In the genomic region with DNA sequence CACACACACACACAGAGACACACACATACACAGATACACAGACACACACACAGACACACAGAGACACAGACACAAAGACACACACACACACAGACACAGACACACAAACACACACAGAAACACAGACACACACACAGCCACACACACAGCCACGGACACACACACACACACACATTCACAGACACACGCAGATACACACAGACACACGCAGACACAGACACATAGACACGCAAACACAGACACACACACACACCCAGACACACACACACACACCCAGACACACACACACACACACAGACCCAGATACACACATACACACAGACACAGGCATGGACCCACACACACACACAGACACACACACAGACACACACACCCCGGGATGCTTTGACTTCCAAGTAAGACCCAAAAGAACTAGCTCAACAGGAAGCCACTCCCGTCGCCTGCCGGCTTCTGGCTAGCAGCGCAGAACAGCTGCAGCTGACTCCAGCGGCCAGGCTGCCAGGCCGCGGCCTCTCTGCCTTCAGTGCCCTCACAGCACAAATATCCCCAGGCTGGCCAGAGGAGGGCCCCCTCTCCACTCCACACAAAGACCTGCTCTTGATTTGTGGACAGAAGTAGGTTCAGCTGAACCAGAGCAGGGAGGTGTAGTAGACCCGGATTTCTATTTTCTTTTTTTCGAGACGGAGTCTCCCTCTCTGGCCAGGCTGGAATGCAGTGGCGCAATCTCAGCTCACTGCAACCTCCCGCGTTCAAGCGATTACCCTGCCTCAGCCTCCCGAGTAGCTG, we compare ENCODE assay signal across 1 cellular context.
TF ChIP-seq lines count a peak whose summit lies in the region.

No MANE protein-coding gene starts in this region.

TF ChIP-seq in HepG2, 621 proteins besides CTCF, POLR2A, EP300 and RAD21 (continued from another document):
- TF ChIP-seq, protein P1, sequence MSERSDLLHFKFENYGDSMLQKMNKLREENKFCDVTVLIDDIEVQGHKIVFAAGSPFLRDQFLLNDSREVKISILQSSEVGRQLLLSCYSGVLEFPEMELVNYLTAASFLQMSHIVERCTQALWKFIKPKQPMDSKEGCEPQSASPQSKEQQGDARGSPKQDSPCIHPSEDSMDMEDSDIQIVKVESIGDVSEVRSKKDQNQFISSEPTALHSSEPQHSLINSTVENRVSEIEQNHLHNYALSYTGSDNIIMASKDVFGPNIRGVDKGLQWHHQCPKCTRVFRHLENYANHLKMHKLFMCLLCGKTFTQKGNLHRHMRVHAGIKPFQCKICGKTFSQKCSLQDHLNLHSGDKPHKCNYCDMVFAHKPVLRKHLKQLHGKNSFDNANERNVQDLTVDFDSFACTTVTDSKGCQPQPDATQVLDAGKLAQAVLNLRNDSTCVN (CRISPR knock-in tag; IDR thresholded peaks at IDR 0.05; ENCODE audit: borderline replicate concordance): 0 out of 2 replicates have a peak, but pooled peaks have one; percentile 20
- TF ChIP-seq, protein P2, sequence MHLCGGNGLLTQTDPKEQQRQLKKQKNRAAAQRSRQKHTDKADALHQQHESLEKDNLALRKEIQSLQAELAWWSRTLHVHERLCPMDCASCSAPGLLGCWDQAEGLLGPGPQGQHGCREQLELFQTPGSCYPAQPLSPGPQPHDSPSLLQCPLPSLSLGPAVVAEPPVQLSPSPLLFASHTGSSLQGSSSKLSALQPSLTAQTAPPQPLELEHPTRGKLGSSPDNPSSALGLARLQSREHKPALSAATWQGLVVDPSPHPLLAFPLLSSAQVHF (CRISPR knock-in tag; IDR thresholded peaks at IDR 0.05): 0 out of 2 replicates have a peak, but pooled peaks have one; percentile 40
- TF ChIP-seq ZC3H4 (CRISPR knock-in tag; IDR thresholded peaks at IDR 0.05; ENCODE audit: borderline replicate concordance) (no peak), TOPORS (CRISPR knock-in tag; IDR thresholded peaks at IDR 0.05) (no peak), PHF8 (CRISPR knock-in tag; IDR thresholded peaks at IDR 0.05) (peak; percentile 46; the same call in 1 of the 2 replicates), HNRNPLL (IDR thresholded peaks at IDR 0.05; ENCODE audit: low read depth, low read length, poor library complexity, severe bottlenecking) (no peak), KDM4B (CRISPR knock-in tag; IDR thresholded peaks at IDR 0.05) (peak; percentile 36; the same call in 1 of the 2 replicates), REPIN1 (CRISPR knock-in tag; IDR thresholded peaks at IDR 0.05; ENCODE audit: borderline replicate concordance, low read depth) (0 out of 2 replicates have a peak, but pooled peaks have one; percentile 7), ERF (CRISPR knock-in tag; IDR thresholded peaks at IDR 0.05) (0 out of 2 replicates have a peak, but pooled peaks have one; percentile 20), ZNF713 (CRISPR knock-in tag; IDR thresholded peaks at IDR 0.05) (0 out of 2 replicates have a peak, but pooled peaks have one; percentile 25), SRY (CRISPR knock-in tag; IDR thresholded peaks at IDR 0.05) (0 out of 2 replicates have a peak, but pooled peaks have one; percentile 11), TBL1XR1 (IDR thresholded peaks at IDR 0.05; ENCODE audit: borderline replicate concordance, low read length, partially characterized antibody) (no peak), HOXA5 (CRISPR knock-in tag; IDR thresholded peaks at IDR 0.05) (peak; percentile 45; the same call in 1 of the 2 replicates), TRIM24 (CRISPR knock-in tag; IDR thresholded peaks at IDR 0.05) (0 out of 2 replicates have a peak, but pooled peaks have one; percentile 32), ZNF230 (CRISPR knock-in tag; IDR thresholded peaks at IDR 0.05) (no peak), MAZ (IDR thresholded peaks at IDR 0.05; ENCODE audit: borderline replicate concordance, low read depth, low read length) (no peak), MAZ (CRISPR knock-in tag; IDR thresholded peaks at IDR 0.05; ENCODE audit: low read depth) (0 out of 2 replicates have a peak, but pooled peaks have one; percentile 11), ZNF883 (CRISPR knock-in tag; IDR thresholded peaks at IDR 0.05; ENCODE audit: not compliant biosample characterization) (peak; percentile 40), YEATS4 (CRISPR knock-in tag; IDR thresholded peaks at IDR 0.05; ENCODE audit: borderline replicate concordance) (0 out of 2 replicates have a peak, but pooled peaks have one; percentile 25), NR2F6 (IDR thresholded peaks at IDR 0.05) (no peak), NR2F6 (CRISPR knock-in tag; IDR thresholded peaks at IDR 0.05) (peak; percentile 35; the same call in 1 of the 2 replicates), PHF21A (CRISPR knock-in tag; IDR thresholded peaks at IDR 0.05) (peak; percentile 66; the same call in 1 of the 2 replicates), FOXK2 (IDR thresholded peaks at IDR 0.05) (peak; percentile 62; the same call in 1 of the 2 replicates), MXI1 (IDR thresholded peaks at IDR 0.05; ENCODE audit: borderline replicate concordance, low read depth, low read length) (peak; percentile 24; the same call in 1 of the 3 replicates), ZNF3 (CRISPR knock-in tag; IDR thresholded peaks at IDR 0.05) (peak; percentile 82), HNF4G (IDR thresholded peaks at IDR 0.05; ENCODE audit: borderline replicate concordance, low read depth, low read length) (no peak), HNF4G (CRISPR knock-in tag; IDR thresholded peaks at IDR 0.05; ENCODE audit: borderline replicate concordance, low read depth) (0 out of 2 replicates have a peak, but pooled peaks have one; percentile 27), MXD4 (CRISPR knock-in tag; IDR thresholded peaks at IDR 0.05) (peak; percentile 35; the same call in 1 of the 2 replicates), GATAD2A (CRISPR knock-in tag; IDR thresholded peaks at IDR 0.05) (peak; percentile 35; the same call in 1 of the 2 replicates), KMT2A (CRISPR knock-in tag; IDR thresholded peaks at IDR 0.05) (0 out of 2 replicates have a peak, but pooled peaks have one; percentile 7), ZNF562 (CRISPR knock-in tag; IDR thresholded peaks at IDR 0.05; ENCODE audit: borderline replicate concordance) (no peak), ZBTB7A (CRISPR knock-in tag; IDR thresholded peaks at IDR 0.05) (0 out of 2 replicates have a peak, but pooled peaks have one; percentile 25), CREB1 (IDR thresholded peaks at IDR 0.05) (peak; percentile 3; the same call in 1 of the 2 replicates), CREB1 (CRISPR knock-in tag; IDR thresholded peaks at IDR 0.05) (no peak), ESRRA (CRISPR knock-in tag; IDR thresholded peaks at IDR 0.05; ENCODE audit: low read depth) (peak; percentile 30; the same call in 1 of the 2 replicates), ZNF205 (CRISPR knock-in tag; IDR thresholded peaks at IDR 0.05) (0 out of 2 replicates have a peak, but pooled peaks have one; percentile 24), BCL6 (CRISPR knock-in tag; IDR thresholded peaks at IDR 0.05) (peak; percentile 25; the same call in 1 of the 2 replicates)
- TF ChIP-seq, protein P3, sequence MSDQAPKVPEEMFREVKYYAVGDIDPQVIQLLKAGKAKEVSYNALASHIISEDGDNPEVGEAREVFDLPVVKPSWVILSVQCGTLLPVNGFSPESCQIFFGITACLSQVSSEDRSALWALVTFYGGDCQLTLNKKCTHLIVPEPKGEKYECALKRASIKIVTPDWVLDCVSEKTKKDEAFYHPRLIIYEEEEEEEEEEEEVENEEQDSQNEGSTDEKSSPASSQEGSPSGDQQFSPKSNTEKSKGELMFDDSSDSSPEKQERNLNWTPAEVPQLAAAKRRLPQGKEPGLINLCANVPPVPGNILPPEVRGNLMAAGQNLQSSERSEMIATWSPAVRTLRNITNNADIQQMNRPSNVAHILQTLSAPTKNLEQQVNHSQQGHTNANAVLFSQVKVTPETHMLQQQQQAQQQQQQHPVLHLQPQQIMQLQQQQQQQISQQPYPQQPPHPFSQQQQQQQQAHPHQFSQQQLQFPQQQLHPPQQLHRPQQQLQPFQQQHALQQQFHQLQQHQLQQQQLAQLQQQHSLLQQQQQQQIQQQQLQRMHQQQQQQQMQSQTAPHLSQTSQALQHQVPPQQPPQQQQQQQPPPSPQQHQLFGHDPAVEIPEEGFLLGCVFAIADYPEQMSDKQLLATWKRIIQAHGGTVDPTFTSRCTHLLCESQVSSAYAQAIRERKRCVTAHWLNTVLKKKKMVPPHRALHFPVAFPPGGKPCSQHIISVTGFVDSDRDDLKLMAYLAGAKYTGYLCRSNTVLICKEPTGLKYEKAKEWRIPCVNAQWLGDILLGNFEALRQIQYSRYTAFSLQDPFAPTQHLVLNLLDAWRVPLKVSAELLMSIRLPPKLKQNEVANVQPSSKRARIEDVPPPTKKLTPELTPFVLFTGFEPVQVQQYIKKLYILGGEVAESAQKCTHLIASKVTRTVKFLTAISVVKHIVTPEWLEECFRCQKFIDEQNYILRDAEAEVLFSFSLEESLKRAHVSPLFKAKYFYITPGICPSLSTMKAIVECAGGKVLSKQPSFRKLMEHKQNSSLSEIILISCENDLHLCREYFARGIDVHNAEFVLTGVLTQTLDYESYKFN (CRISPR knock-in tag; conservative IDR thresholded peaks at IDR 0.05): 0 out of 2 replicates have a peak, but pooled peaks have one; percentile 25
- TF ChIP-seq, protein P4, sequence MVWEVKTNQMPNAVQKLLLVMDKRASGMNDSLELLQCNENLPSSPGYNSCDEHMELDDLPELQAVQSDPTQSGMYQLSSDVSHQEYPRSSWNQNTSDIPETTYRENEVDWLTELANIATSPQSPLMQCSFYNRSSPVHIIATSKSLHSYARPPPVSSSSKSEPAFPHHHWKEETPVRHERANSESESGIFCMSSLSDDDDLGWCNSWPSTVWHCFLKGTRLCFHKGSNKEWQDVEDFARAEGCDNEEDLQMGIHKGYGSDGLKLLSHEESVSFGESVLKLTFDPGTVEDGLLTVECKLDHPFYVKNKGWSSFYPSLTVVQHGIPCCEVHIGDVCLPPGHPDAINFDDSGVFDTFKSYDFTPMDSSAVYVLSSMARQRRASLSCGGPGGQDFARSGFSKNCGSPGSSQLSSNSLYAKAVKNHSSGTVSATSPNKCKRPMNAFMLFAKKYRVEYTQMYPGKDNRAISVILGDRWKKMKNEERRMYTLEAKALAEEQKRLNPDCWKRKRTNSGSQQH (CRISPR knock-in tag; IDR thresholded peaks at IDR 0.05; ENCODE audit: low read depth): peak; percentile 35; the same call in 1 of the 2 replicates
- TF ChIP-seq, protein P5, sequence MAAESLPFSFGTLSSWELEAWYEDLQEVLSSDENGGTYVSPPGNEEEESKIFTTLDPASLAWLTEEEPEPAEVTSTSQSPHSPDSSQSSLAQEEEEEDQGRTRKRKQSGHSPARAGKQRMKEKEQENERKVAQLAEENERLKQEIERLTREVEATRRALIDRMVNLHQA (CRISPR knock-in tag; IDR thresholded peaks at IDR 0.05): no peak
- TF ChIP-seq, protein P6, sequence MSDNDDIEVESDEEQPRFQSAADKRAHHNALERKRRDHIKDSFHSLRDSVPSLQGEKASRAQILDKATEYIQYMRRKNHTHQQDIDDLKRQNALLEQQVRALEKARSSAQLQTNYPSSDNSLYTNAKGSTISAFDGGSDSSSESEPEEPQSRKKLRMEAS (IDR thresholded peaks at IDR 0.05): peak; percentile 25; the same call in 1 of the 2 replicates
